In the genomic region with DNA sequence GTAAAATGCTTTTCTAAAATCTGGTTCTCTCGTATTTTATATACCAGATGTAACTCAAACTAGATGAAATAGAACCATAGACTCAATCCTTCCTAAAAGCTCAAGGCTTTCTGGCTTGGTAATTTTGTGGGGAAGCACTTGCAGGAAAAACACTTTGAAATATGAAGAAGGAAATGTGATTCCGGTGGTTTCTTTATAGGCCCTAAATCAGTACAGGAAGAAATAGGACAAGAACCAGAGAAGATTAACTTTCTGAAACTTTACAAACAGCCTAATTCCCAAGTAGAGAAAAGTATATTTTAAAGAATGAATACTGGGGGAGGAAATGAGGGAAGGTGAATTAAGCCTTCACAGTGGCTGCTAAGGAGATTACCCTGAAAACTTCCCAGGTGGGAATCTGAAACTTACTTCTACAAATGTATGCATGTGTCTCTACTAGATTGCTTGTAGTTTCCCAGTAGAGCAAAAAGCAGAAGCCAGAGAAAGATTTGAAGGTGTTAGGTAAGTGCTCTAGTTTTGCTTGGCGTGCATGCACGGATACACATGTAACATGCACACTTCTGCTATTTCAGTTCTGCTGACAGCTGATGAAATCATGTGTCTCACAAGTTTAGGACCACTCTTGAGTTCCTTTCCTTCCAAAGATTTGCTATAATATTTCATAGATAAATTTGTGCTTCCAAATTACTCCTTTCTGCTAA, we compare ENCODE assay signal across 9 cellular contexts.
A peak's percentile ranks its signal among the peaks of the same experiment; 100 is the strongest.
DNase-seq lines count a peak whose midpoint lies in the region; ATAC-seq and TF ChIP-seq lines count a peak whose summit lies in the region.
"Had no signal": no experiment of that assay in that cellular context is flagged by ENCODE, and none has a peak within 500 bp of the region (broad histone marks: within the 10 kb centered on the region; RNA-seq: fewer than 3 reads in every experiment).

No MANE protein-coding gene starts in this region.

- TF ChIP-seq POLR2A in suprapubic skin (IDR thresholded peaks at IDR 0.05) = no peak

- H3K9me3 ChIP-seq in suprapubic skin = no peaks in the 10 kb centered on the region

- 46% methylated on average over 4 of the region's 4 CpGs for WGBS in suprapubic skin

- peaks cover 46% of the 10 kb centered on the region for H3K4me1 Mint-ChIP-seq in activated naive CD8-positive, alpha-beta T cell treated with anti-CD3 and anti-CD28 coated beads, Interleukin-2, amount 50 U/mL, for 24 hours
- peaks cover 22% of the 10 kb centered on the region for H3K4me1 Mint-ChIP-seq in activated CD4-positive, alpha-beta T cell treated with anti-CD3 and anti-CD28 coated beads, Interleukin-2, amount 10 ng/mL, durations not matched to agents 24 days and 14 days

- H3K27me3 ChIP-seq in suprapubic skin = no peaks in the 10 kb centered on the region

- ATAC-seq in GM19351 (IDR thresholded peaks at IDR 0.05; ENCODE audit: unreplicated experiment) (peak; percentile 96), HG03066 (IDR thresholded peaks at IDR 0.05; ENCODE audit: low read depth, unreplicated experiment) (peak; percentile 80)
- no peak for ATAC-seq in activated naive CD8-positive, alpha-beta T cell treated with anti-CD3 and anti-CD28 coated beads, Interleukin-2, amount 50 U/mL, for 24 hours

- no peaks in the 10 kb centered on the region for H3K27me3 Mint-ChIP-seq in activated naive CD8-positive, alpha-beta T cell treated with anti-CD3 and anti-CD28 coated beads, Interleukin-2, amount 50 U/mL, for 24 hours
- H3K27me3 Mint-ChIP-seq in activated CD4-positive, alpha-beta T cell treated with anti-CD3 and anti-CD28 coated beads, Interleukin-2, amount 10 ng/mL, durations not matched to agents 24 days and 14 days = no peaks in the 10 kb centered on the region

- intact Hi-C loops in activated CD4-positive, alpha-beta T cell treated with anti-CD3 and anti-CD28 coated beads, Interleukin-2, amount 10 ng/mL, durations not matched to agents 24 days and 14 days (cut with micrococcal nuclease) = loop anchor here (2.0 kb wide), 1 partner anchor 20 kb away; no protein-coding TSS in a partner anchor

- H3K4me3 Mint-ChIP-seq in activated naive CD8-positive, alpha-beta T cell treated with anti-CD3 and anti-CD28 coated beads, Interleukin-2, amount 50 U/mL, for 24 hours = no peak overlapping the region
- no peak overlapping the region for H3K4me3 Mint-ChIP-seq in activated CD4-positive, alpha-beta T cell treated with anti-CD3 and anti-CD28 coated beads, Interleukin-2, amount 10 ng/mL, durations not matched to agents 24 days and 14 days
- H3K4me3 Mint-ChIP-seq: activated naive CD4-positive, alpha-beta T cell treated with anti-CD3 and anti-CD28 coated beads for 36 hours had no signal

- TF ChIP-seq CTCF in suprapubic skin (IDR thresholded peaks at IDR 0.05) = no peak

- H3K4me3 ChIP-seq in suprapubic skin = no peak overlapping the region

- H3K9me3 Mint-ChIP-seq in activated naive CD8-positive, alpha-beta T cell treated with anti-CD3 and anti-CD28 coated beads, Interleukin-2, amount 50 U/mL, for 24 hours = no peaks in the 10 kb centered on the region
- no peaks in the 10 kb centered on the region for H3K9me3 Mint-ChIP-seq in activated CD4-positive, alpha-beta T cell treated with anti-CD3 and anti-CD28 coated beads, Interleukin-2, amount 10 ng/mL, durations not matched to agents 24 days and 14 days
- H3K9me3 Mint-ChIP-seq: activated naive CD4-positive, alpha-beta T cell treated with anti-CD3 and anti-CD28 coated beads for 36 hours had no signal

- no peaks in the 10 kb centered on the region for H3K36me3 ChIP-seq in suprapubic skin

- peak overlapping the region; percentile 42 for H3K27ac Mint-ChIP-seq in activated naive CD8-positive, alpha-beta T cell treated with anti-CD3 and anti-CD28 coated beads, Interleukin-2, amount 50 U/mL, for 24 hours
- no peak overlapping the region for H3K27ac Mint-ChIP-seq in activated CD4-positive, alpha-beta T cell treated with anti-CD3 and anti-CD28 coated beads, Interleukin-2, amount 10 ng/mL, durations not matched to agents 24 days and 14 days
- H3K27ac Mint-ChIP-seq: activated naive CD4-positive, alpha-beta T cell treated with anti-CD3 and anti-CD28 coated beads for 36 hours had no signal

- H3K27ac ChIP-seq in suprapubic skin = peak overlapping the region; percentile 35

- no peak for DNase-seq in activated naive CD8-positive, alpha-beta T cell treated with anti-CD3 and anti-CD28 coated beads, Interleukin-2, amount 50 U/mL, for 24 hours
- no peak for DNase-seq in suprapubic skin (ENCODE audit: low spot score in 2 of 2)
- DNase-seq in KG1 (lab: John Stamatoyannopoulos, UW) = no peak
- DNase-seq in cerebellum (ENCODE audit: low spot score) = no peak
- no peak for DNase-seq in activated CD4-positive, alpha-beta T cell treated with anti-CD3 and anti-CD28 coated beads, Interleukin-2, amount 10 ng/mL, durations not matched to agents 24 days and 14 days
- DNase-seq in iPS-NIHi7 (ENCODE audit: extremely low spot score) = no peak
- DNase-seq: activated naive CD4-positive, alpha-beta T cell treated with anti-CD3 and anti-CD28 coated beads for 36 hours had no signal

- peaks cover 3% of the 10 kb centered on the region for H3K36me3 Mint-ChIP-seq in activated naive CD8-positive, alpha-beta T cell treated with anti-CD3 and anti-CD28 coated beads, Interleukin-2, amount 50 U/mL, for 24 hours (ENCODE audit: low read depth)
- H3K36me3 Mint-ChIP-seq in activated CD4-positive, alpha-beta T cell treated with anti-CD3 and anti-CD28 coated beads, Interleukin-2, amount 10 ng/mL, durations not matched to agents 24 days and 14 days (ENCODE audit: low read depth) = peaks cover 2% of the 10 kb centered on the region

- H3K4me1 ChIP-seq in suprapubic skin = peaks cover 83% of the 10 kb centered on the region

- TF ChIP-seq EP300 in suprapubic skin (IDR thresholded peaks at IDR 0.05) = no peak
